Comparison of ENCODE assay signal across 2 cellular contexts in genomic region chr21:20882462-20883415, GRCh38.
TF ChIP-seq lines count a peak whose summit lies in the region.

No MANE protein-coding gene starts in this region.

TF ChIP-seq in SK-N-SH, 30 proteins besides CTCF, POLR2A, EP300 and RAD21 (continued from another document):
- no peak for TF ChIP-seq REST (IDR thresholded peaks at IDR 0.05; ENCODE audit: low read depth, low read length)
- peak; percentile 50 for TF ChIP-seq SMC3 (IDR thresholded peaks at IDR 0.05; ENCODE audit: low read depth, low read length)

TF ChIP-seq in SK-N-SH treated with all-trans-retinoic acid at 6 μM for 48 hours, 23 proteins besides CTCF, POLR2A, EP300 and RAD21 (continued from another document):
- TF ChIP-seq ZC3H10 (CRISPR knock-in tag; IDR thresholded peaks at IDR 0.05) (no peak), ZFP30 (CRISPR knock-in tag; IDR thresholded peaks at IDR 0.05) (no peak)
